In the genomic region with DNA sequence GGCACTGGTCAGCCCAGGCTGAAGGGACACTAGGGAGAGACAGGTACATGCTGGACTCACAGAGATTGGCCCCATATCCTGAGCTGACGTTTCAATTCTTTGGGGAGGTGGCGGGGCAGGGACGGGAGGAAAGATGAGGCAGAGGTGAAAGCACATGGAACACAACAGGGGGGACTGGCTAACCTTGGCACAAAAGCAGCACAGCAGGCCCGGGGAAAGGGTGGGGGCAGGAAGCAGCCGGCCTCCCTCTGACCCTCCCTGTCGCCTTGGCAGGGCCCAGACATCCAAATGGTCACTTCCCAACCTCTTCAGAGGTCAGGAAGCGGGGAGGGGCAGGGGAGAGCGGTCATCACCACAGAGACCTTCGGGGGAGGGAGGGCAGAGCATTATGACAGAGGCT, we compare ENCODE assay signal across 15 cellular contexts. TPM values are rescaled to one million over a fixed set of nuclear protein-coding genes. Genes with fewer than 3 reads are reported as not detected.
DNase-seq lines count a peak whose midpoint lies in the region; ATAC-seq, FAIRE-seq and TF ChIP-seq lines count a peak whose summit lies in the region.
"Had no signal": no experiment of that assay in that cellular context is flagged by ENCODE, and none has a peak within 500 bp of the region (broad histone marks: within the 10 kb centered on the region; RNA-seq: fewer than 3 reads in every experiment).

No MANE protein-coding gene starts in this region.

- DNase-seq in CD4-positive, alpha-beta memory T cell, result no peak
- DNase-seq in K562 (ENCODE audit: extremely low read depth in 1 of 4, low spot score in 3 of 4), result no peak
- DNase-seq in left ventricle myocardium superior, result peak; percentile 70
- no peak for DNase-seq in prostate gland (ENCODE audit: low spot score)
- DNase-seq in NCI-H69 (lab: John Stamatoyannopoulos, UW), result no peak
- no peak for DNase-seq in SKM-1 treated with dmso at 0.1 percent for 144 hours (lab: John Stamatoyannopoulos, UW; ENCODE audit: unreplicated experiment)
- DNase-seq in activated T-cell treated with anti-CD3 and anti-CD28 coated beads, Interleukin-2, amount 50 U/mL, for 24 hours, result no peak
- DNase-seq: activated naive CD4-positive, alpha-beta T cell; AML-193; NCI-H2227 treated with DMSO at 0.1 percent for 48 hours; SHP77 had no signal

- in situ Hi-C loops in K562 (cut with MboI), result loop anchor here (10.0 kb wide), 1 partner anchor 299 kb away; no protein-coding TSS in a partner anchor

- H3K9me3 ChIP-seq in CD4-positive, alpha-beta memory T cell (ENCODE audit: control insufficient read depth in 1 of 2, low read length in 2 of 2), result no peaks in the 10 kb centered on the region
- H3K9me3 ChIP-seq in K562 (replicated peaks; ENCODE audit: control insufficient read depth, insufficient read depth, low read depth, low read length) (no peaks in the 10 kb centered on the region; the same call in 1 of the 2 replicates), prostate gland (no peaks in the 10 kb centered on the region)
- H3K9me3 ChIP-seq: ovary had no signal

- no peak; the same call in 1 of the 2 replicates for TF ChIP-seq POLR2A in K562 (conservative IDR thresholded peaks at IDR 0.05)
- TF ChIP-seq POLR2A in prostate gland (IDR thresholded peaks at IDR 0.05), result no peak

- peaks cover 6 to 38% of the 10 kb centered on the region in 2 donors for H3K36me3 Mint-ChIP-seq in CD4-positive, alpha-beta memory T cell
- H3K36me3 Mint-ChIP-seq in activated T-cell treated with anti-CD3 and anti-CD28 coated beads, Interleukin-2, amount 50 U/mL, for 24 hours (ENCODE audit: low read depth), result peaks cover 43% of the 10 kb centered on the region

- H3K27me3 ChIP-seq in CD4-positive, alpha-beta memory T cell (ENCODE audit: insufficient read depth, low read length), result no peaks in the 10 kb centered on the region
- H3K27me3 ChIP-seq in K562 (ENCODE audit: control insufficient read depth in 2 of 2, insufficient read depth in 2 of 2, low read length in 2 of 2) (no peaks in the 10 kb centered on the region), prostate gland (replicated peaks; ENCODE audit: insufficient read depth) (no peaks in the 10 kb centered on the region)
- H3K27me3 ChIP-seq: ovary had no signal

- POLR2A ChIA-PET in CD4-positive, alpha-beta memory T cell (lab: Charles Lee; ENCODE audit: partially characterized antibody), result interaction anchor here (1.0 to 1.2 kb wide), 2 partner anchors 9 to 300 kb away, joined by 3 read pairs; partner anchors contain the start of gene IFI35
- POLR2A ChIA-PET in K562 (lab: Yijun Ruan, JAX), result interaction anchor here (1.2 to 1.5 kb wide), 2 partner anchors 10 to 17 kb away, joined by 5 to 7 read pairs; partner anchors contain the start of genes IFI35 and RPL27

- no peak overlapping the region for H3K4me3 Mint-ChIP-seq in CD4-positive, alpha-beta memory T cell
- H3K4me3 Mint-ChIP-seq in activated T-cell treated with anti-CD3 and anti-CD28 coated beads, Interleukin-2, amount 50 U/mL, for 24 hours, result no peak overlapping the region

- H3K4me2 ChIP-seq in K562 (ENCODE audit: insufficient read depth, low read length), result no peak overlapping the region
- H3K4me2 ChIP-seq: KMS-11 had no signal

- no peaks in the 10 kb centered on the region for H3K27me3 Mint-ChIP-seq in CD4-positive, alpha-beta memory T cell
- H3K27me3 Mint-ChIP-seq in activated T-cell treated with anti-CD3 and anti-CD28 coated beads, Interleukin-2, amount 50 U/mL, for 24 hours, result no peaks in the 10 kb centered on the region

- peaks cover 10% of the 10 kb centered on the region; the same call in 1 of the 2 replicates for H4K20me1 ChIP-seq in K562 (replicated peaks; ENCODE audit: control insufficient read depth, insufficient read depth, low read length)

- no peak overlapping the region for H3K27ac ChIP-seq in CD4-positive, alpha-beta memory T cell (ENCODE audit: low read depth, low read length)
- no peak overlapping the region for H3K27ac ChIP-seq in K562 (ENCODE audit: extremely low read depth, low read depth, low read length)
- H3K27ac ChIP-seq in prostate gland, result peak overlapping the region; percentile 33 to 41
- H3K27ac ChIP-seq: KMS-11 had no signal

- TF ChIP-seq EP300 in K562 (IDR thresholded peaks at IDR 0.05; ENCODE audit: low read length), result no peak

- H3K9me3 Mint-ChIP-seq in CD4-positive, alpha-beta memory T cell, result no peaks in the 10 kb centered on the region
- no peaks in the 10 kb centered on the region for H3K9me3 Mint-ChIP-seq in activated T-cell treated with anti-CD3 and anti-CD28 coated beads, Interleukin-2, amount 50 U/mL, for 24 hours

- intact Hi-C loops in CD4-positive, alpha-beta memory T cell (cut with micrococcal nuclease), result no loop called here
- intact Hi-C loops in K562 (cut with micrococcal nuclease) (no loop called here), left ventricle myocardium superior (cut with micrococcal nuclease) (no loop called here), prostate gland (cut with DNase I) (no loop called here)

- peaks cover 19 to 44% (median 26%) of the 10 kb centered on the region in 4 donors for H3K4me1 Mint-ChIP-seq in CD4-positive, alpha-beta memory T cell
- peaks cover 28% of the 10 kb centered on the region for H3K4me1 Mint-ChIP-seq in activated T-cell treated with anti-CD3 and anti-CD28 coated beads, Interleukin-2, amount 50 U/mL, for 24 hours (ENCODE audit: low read depth)

- TF ChIP-seq RAD21 in K562 (CRISPR knock-in tag; conservative IDR thresholded peaks at IDR 0.05 in 1 of 2, IDR thresholded peaks at IDR 0.05 in 1 of 2), result no peak

- H2AFZ ChIP-seq in K562 (ENCODE audit: low read depth, low read length), result no peak overlapping the region

- no TSS peak for BruUV-seq in K562 (replicated peaks; lab: Mats Ljungman, UMichigan)

- peaks cover 21% of the 10 kb centered on the region for H3K4me1 ChIP-seq in CD4-positive, alpha-beta memory T cell (ENCODE audit: insufficient read depth, low read length)
- peaks cover 33 to 44% of the 10 kb centered on the region in 2 experiments for H3K4me1 ChIP-seq in K562 (replicated peaks in 1 of 2; ENCODE audit: control insufficient read depth in 2 of 2, insufficient read depth in 2 of 2, low read length in 2 of 2)
- peaks cover 5% of the 10 kb centered on the region for H3K4me1 ChIP-seq in prostate gland (replicated peaks)

- H3K4me3 ChIP-seq in CD4-positive, alpha-beta memory T cell (ENCODE audit: low read length in 2 of 2), result no peak overlapping the region
- H3K4me3 ChIP-seq in K562 (no peak overlapping the region), prostate gland (no peak overlapping the region)
- H3K4me3 ChIP-seq: ovary had no signal

- ATAC-seq in K562 (no peak), left ventricle myocardium superior (peak; percentile 52), GM18519 (IDR thresholded peaks at IDR 0.05; ENCODE audit: low FRiP score, unreplicated experiment) (no peak)

- TF ChIP-seq CTCF in K562 (IDR thresholded peaks at IDR 0.05 in 2 of 3, conservative IDR thresholded peaks at IDR 0.05 in 1 of 3; ENCODE audit: insufficient read depth in 2 of 3, low read depth in 1 of 3, low read length in 3 of 3), result no peak
- no peak for TF ChIP-seq CTCF in prostate gland (IDR thresholded peaks at IDR 0.05)

- H3K9me1 ChIP-seq in K562 (ENCODE audit: control insufficient read depth, insufficient read depth, low read length), result peaks cover 10% of the 10 kb centered on the region

- FAIRE-seq in K562 (lab: Jason Lieb, UNC), result no peak

- H3K79me2 ChIP-seq in K562 (ENCODE audit: control insufficient read depth, insufficient read depth, low read length), result peaks cover 26% of the 10 kb centered on the region

- H3K27ac Mint-ChIP-seq in CD4-positive, alpha-beta memory T cell, result peak overlapping the region in 4 of 7 donors; percentile 5 to 74 (median 56)
- H3K27ac Mint-ChIP-seq in activated T-cell treated with anti-CD3 and anti-CD28 coated beads, Interleukin-2, amount 50 U/mL, for 24 hours, result no peak overlapping the region

- WGBS in K562 (ENCODE audit: insufficient coverage, low coverage, missing lambda C conversion rate), result 73% methylated on average over 9 of the region's 9 CpGs
- WGBS in prostate gland, result 59% methylated on average over 9 of the region's 9 CpGs

- CTCF ChIA-PET in CD4-positive, alpha-beta memory T cell (lab: Charles Lee; ENCODE audit: partially characterized antibody), result interaction anchor here (1.3 kb wide), 1 partner anchor 324 kb away, joined by 4 read pairs; no protein-coding TSS in a partner anchor
- CTCF ChIA-PET in K562 (lab: Yijun Ruan, JAX; ENCODE audit: low intra/inter-chr PET ratio), result no interaction called here

- H3K9ac ChIP-seq in K562 (ENCODE audit: insufficient read depth in 1 of 2, low read depth in 2 of 2, low read length in 2 of 2), result peak overlapping the region in 1 of 2 experiments; percentile 44; a peak in 2 of 4 replicates
- H3K9ac ChIP-seq: KMS-11 had no signal

- H3K36me3 ChIP-seq in CD4-positive, alpha-beta memory T cell (ENCODE audit: insufficient read depth, low read length), result peaks cover 23% of the 10 kb centered on the region
- H3K36me3 ChIP-seq in K562 (ENCODE audit: control insufficient read depth, insufficient read depth, low read length), result peaks cover 61% of the 10 kb centered on the region; the same call in 2 of the 3 replicates
- peaks cover 0 to 3% of the 10 kb centered on the region in 2 donors for H3K36me3 ChIP-seq in prostate gland
- H3K36me3 ChIP-seq: ovary had no signal

RNA-seq across cellular contexts. Expression of gene VAT1, which starts 6.6 kb away (rescaled TPM):
- 10 to 100 TPM; 61.5 to 67.5 TPM for total RNA-seq in CD4-positive, alpha-beta memory T cell
- 10 to 100 TPM; 52.6 to 66.2 TPM for polyA plus RNA-seq in CD4-positive, alpha-beta memory T cell
- total RNA-seq in K562 (2011; cell fraction: chromatin; rRNA removed; ENCODE audit: low replicate concordance), result 30.5 and 61.9 TPM in 2 replicates
- 43.8 and 46.4 TPM in 2 replicates for total RNA-seq in K562 (2011; cell fraction: nucleolus; rRNA removed)
- total RNA-seq in K562 (2011; cell fraction: nucleoplasm; rRNA removed), result 40.5 and 42.9 TPM in 2 replicates
- total RNA-seq in K562 (2014; rRNA removed) (72.5 and 96.7 TPM in 2 replicates), K562 (2014; rRNA removed; fragmentation: Illumina TruSeq; extraction: Trizol) (58.6 and 60.6 TPM in 2 replicates), K562 (2015; rRNA removed; fragmentation: Illumina TruSeq; extraction: Trizol) (94.7 and 97.8 TPM in 2 replicates), K562 (2021) (141 and 153 TPM in 2 replicates), left ventricle myocardium superior (77.0 TPM), prostate gland (100 to 1,000 TPM in 1 of 2 donors, 10 to 100 TPM in 1; 89.1 to 255 TPM)
- polyA plus RNA-seq in K562 (2011; rRNA removed) (46.3 and 61.6 TPM in 2 replicates), K562 (2014; fragmentation: Illumina TruSeq; extraction: Trizol) (108 and 109 TPM in 2 replicates), K562 (2014; fragmentation: Nextera tagmentation; extraction: Ambion mirVana) (10 to 100 TPM; 29.4 to 46.0 TPM), K562 (2014; rRNA removed) (62.2 and 66.7 TPM in 2 replicates)
- polyA plus RNA-seq in K562 (2011; cell fraction: cytosol; rRNA removed), result 43.4 and 85.3 TPM in 2 replicates
- polyA plus RNA-seq in K562 (2011; cell fraction: nucleus; rRNA removed), result 24.4 and 32.6 TPM in 2 replicates
- 310 and 384 TPM in 2 replicates for polyA plus RNA-seq in K562 (2012)
- polyA minus RNA-seq in K562 (2011; rRNA and poly(A)+ RNA removed), result 83.5 and 143 TPM in 2 replicates
- 71.9 and 78.2 TPM in 2 replicates for polyA minus RNA-seq in K562 (2011; cell fraction: cytosol; rRNA and poly(A)+ RNA removed)
- 13.9 and 17.1 TPM in 2 replicates for polyA minus RNA-seq in K562 (2011; cell fraction: nucleus; rRNA and poly(A)+ RNA removed)

RNA-seq across cellular contexts. Expression of gene IFI35, which starts 9.0 kb away (rescaled TPM):
- 10 to 100 TPM; 33.1 to 40.3 TPM for total RNA-seq in CD4-positive, alpha-beta memory T cell
- 10 to 100 TPM; 55.4 to 66.2 TPM for polyA plus RNA-seq in CD4-positive, alpha-beta memory T cell
- 4.9 and 13.4 TPM in 2 replicates for total RNA-seq in K562 (2011; cell fraction: chromatin; rRNA removed; ENCODE audit: low replicate concordance)
- 12.0 and 15.2 TPM in 2 replicates for total RNA-seq in K562 (2011; cell fraction: nucleolus; rRNA removed)
- 8.1 and 8.3 TPM in 2 replicates for total RNA-seq in K562 (2011; cell fraction: nucleoplasm; rRNA removed)
- total RNA-seq in K562 (2014; rRNA removed) (11.7 and 13.9 TPM in 2 replicates), K562 (2014; rRNA removed; fragmentation: Illumina TruSeq; extraction: Trizol) (3.9 and 4.7 TPM in 2 replicates), K562 (2015; rRNA removed; fragmentation: Illumina TruSeq; extraction: Trizol) (8.4 and 9.4 TPM in 2 replicates), K562 (2021) (10.6 TPM in 2 replicates), left ventricle myocardium superior (13.2 TPM), prostate gland (10 to 100 TPM; 35.6 to 40.1 TPM)
- polyA plus RNA-seq in K562 (2011; rRNA removed) (5.3 and 7.5 TPM in 2 replicates), K562 (2014; fragmentation: Illumina TruSeq; extraction: Trizol) (11.3 TPM in 2 replicates), K562 (2014; fragmentation: Nextera tagmentation; extraction: Ambion mirVana) (10 to 100 TPM in 1 of 2 experiments, 1 to 10 TPM in 1; 4.4 to 10.2 TPM), K562 (2014; rRNA removed) (12.0 and 13.1 TPM in 2 replicates)
- polyA plus RNA-seq in K562 (2011; cell fraction: cytosol; rRNA removed), result 8.4 and 15.8 TPM in 2 replicates
- polyA plus RNA-seq in K562 (2011; cell fraction: nucleus; rRNA removed), result 8.6 and 12.3 TPM in 2 replicates
- 16.2 and 33.1 TPM in 2 replicates for polyA plus RNA-seq in K562 (2012)
- 2.5 and 4.1 TPM in 2 replicates for polyA minus RNA-seq in K562 (2011; rRNA and poly(A)+ RNA removed)
- 2.3 and 3.0 TPM in 2 replicates for polyA minus RNA-seq in K562 (2011; cell fraction: cytosol; rRNA and poly(A)+ RNA removed)
- polyA minus RNA-seq in K562 (2011; cell fraction: nucleus; rRNA and poly(A)+ RNA removed), result 3.2 and 3.3 TPM in 2 replicates

RNA-seq across cellular contexts. Expression of gene RND2, which starts 9.5 kb away (rescaled TPM):
- under 1 TPM; 0.28 to 0.29 TPM for total RNA-seq in CD4-positive, alpha-beta memory T cell
- polyA plus RNA-seq in CD4-positive, alpha-beta memory T cell, result under 1 TPM; 0.13 to 0.26 TPM
- 0.55 and 1.2 TPM in 2 replicates for total RNA-seq in K562 (2011; cell fraction: chromatin; rRNA removed; ENCODE audit: low replicate concordance)
- 0.53 and 0.83 TPM in 2 replicates for total RNA-seq in K562 (2011; cell fraction: nucleolus; rRNA removed)
- 0.88 and 1.5 TPM in 2 replicates for total RNA-seq in K562 (2011; cell fraction: nucleoplasm; rRNA removed)
- 0.68 and 1.3 TPM in 2 replicates for total RNA-seq in K562 (2014; rRNA removed)
- 0.98 and 0.99 TPM in 2 replicates for total RNA-seq in K562 (2014; rRNA removed; fragmentation: Illumina TruSeq; extraction: Trizol)
- total RNA-seq in K562 (2015; rRNA removed; fragmentation: Illumina TruSeq; extraction: Trizol), result 1.4 TPM in 2 replicates
- 1.8 TPM in 2 replicates for total RNA-seq in K562 (2021)
- 1.4 and 1.9 TPM in 2 replicates for polyA plus RNA-seq in K562 (2011; rRNA removed)
- polyA plus RNA-seq in K562 (2011; cell fraction: cytosol; rRNA removed), result 1.7 and 2.9 TPM in 2 replicates
- polyA plus RNA-seq in K562 (2011; cell fraction: nucleus; rRNA removed), result 1.1 and 1.3 TPM in 2 replicates
- polyA plus RNA-seq in K562 (2012), result 1.4 and 2.6 TPM in 2 replicates
- 1.3 TPM in 2 replicates for polyA plus RNA-seq in K562 (2014; fragmentation: Illumina TruSeq; extraction: Trizol)
- polyA plus RNA-seq in K562 (2014; fragmentation: Nextera tagmentation; extraction: Ambion mirVana), result under 1 TPM; 0.15 to 0.39 TPM
- polyA plus RNA-seq in K562 (2014; rRNA removed), result 0.77 and 1.8 TPM in 2 replicates
- 1.1 and 1.8 TPM in 2 replicates for polyA minus RNA-seq in K562 (2011; rRNA and poly(A)+ RNA removed)
- polyA minus RNA-seq in K562 (2011; cell fraction: cytosol; rRNA and poly(A)+ RNA removed), result 0.48 and 0.64 TPM in 2 replicates
- polyA minus RNA-seq in K562 (2011; cell fraction: nucleus; rRNA and poly(A)+ RNA removed), result 0.11 and 0.13 TPM in 2 replicates
- total RNA-seq in left ventricle myocardium superior, result 0.82 TPM
- 1 to 10 TPM; 1.6 to 4.3 TPM for total RNA-seq in prostate gland
- total RNA-seq: H4 had no signal

RNA-seq across cellular contexts. Expression of gene RPL27, which starts 17.4 kb away (rescaled TPM):
- total RNA-seq in CD4-positive, alpha-beta memory T cell, result 1,000 to 10,000 TPM; 1,574 to 1,622 TPM
- 1,000 to 10,000 TPM; 1,528 to 2,293 TPM for polyA plus RNA-seq in CD4-positive, alpha-beta memory T cell
- 253 and 412 TPM in 2 replicates for total RNA-seq in K562 (2011; cell fraction: chromatin; rRNA removed; ENCODE audit: low replicate concordance)
- total RNA-seq in K562 (2011; cell fraction: nucleolus; rRNA removed), result 1,095 and 1,098 TPM in 2 replicates
- total RNA-seq in K562 (2011; cell fraction: nucleoplasm; rRNA removed), result 971 and 1,742 TPM in 2 replicates
- total RNA-seq in K562 (2014; rRNA removed) (2,067 and 2,551 TPM in 2 replicates), K562 (2014; rRNA removed; fragmentation: Illumina TruSeq; extraction: Trizol) (2,142 and 2,848 TPM in 2 replicates), K562 (2015; rRNA removed; fragmentation: Illumina TruSeq; extraction: Trizol) (2,702 and 3,023 TPM in 2 replicates), K562 (2021) (1,539 and 1,728 TPM in 2 replicates), left ventricle myocardium superior (694 TPM), prostate gland (1,000 to 10,000 TPM in 1 of 2 donors, 100 to 1,000 TPM in 1; 571 to 1,082 TPM)
- polyA plus RNA-seq in K562 (2011; rRNA removed) (5,002 and 6,155 TPM in 2 replicates), K562 (2014; fragmentation: Illumina TruSeq; extraction: Trizol) (4,115 and 4,591 TPM in 2 replicates), K562 (2014; fragmentation: Nextera tagmentation; extraction: Ambion mirVana) (1,000 to 10,000 TPM; 3,710 to 4,120 TPM), K562 (2014; rRNA removed) (3,174 and 4,926 TPM in 2 replicates)
- 2,939 and 4,172 TPM in 2 replicates for polyA plus RNA-seq in K562 (2011; cell fraction: cytosol; rRNA removed)
- 1,268 and 1,390 TPM in 2 replicates for polyA plus RNA-seq in K562 (2011; cell fraction: nucleus; rRNA removed)
- polyA plus RNA-seq in K562 (2012), result 3,200 and 4,932 TPM in 2 replicates
- polyA minus RNA-seq in K562 (2011; rRNA and poly(A)+ RNA removed), result 945 and 1,386 TPM in 2 replicates
- polyA minus RNA-seq in K562 (2011; cell fraction: cytosol; rRNA and poly(A)+ RNA removed), result 577 and 776 TPM in 2 replicates
- polyA minus RNA-seq in K562 (2011; cell fraction: nucleus; rRNA and poly(A)+ RNA removed), result 198 and 385 TPM in 2 replicates

RNA-seq across cellular contexts. Expression of gene RUNDC1, which starts 35.2 kb away (rescaled TPM):
- total RNA-seq in CD4-positive, alpha-beta memory T cell, result 10 to 100 TPM; 24.1 to 25.5 TPM
- polyA plus RNA-seq in CD4-positive, alpha-beta memory T cell, result 10 to 100 TPM; 12.8 to 17.7 TPM
- total RNA-seq in K562 (2011; cell fraction: chromatin; rRNA removed; ENCODE audit: low replicate concordance), result 45.7 and 57.8 TPM in 2 replicates
- total RNA-seq in K562 (2011; cell fraction: nucleolus; rRNA removed), result 36.1 and 40.2 TPM in 2 replicates
- 40.8 and 43.7 TPM in 2 replicates for total RNA-seq in K562 (2011; cell fraction: nucleoplasm; rRNA removed)
- total RNA-seq in K562 (2014; rRNA removed) (9.4 and 12.0 TPM in 2 replicates), K562 (2014; rRNA removed; fragmentation: Illumina TruSeq; extraction: Trizol) (6.3 and 6.6 TPM in 2 replicates), K562 (2015; rRNA removed; fragmentation: Illumina TruSeq; extraction: Trizol) (9.0 and 9.4 TPM in 2 replicates), K562 (2021) (11.1 and 12.5 TPM in 2 replicates), left ventricle myocardium superior (12.7 TPM), prostate gland (10 to 100 TPM; 26.7 to 28.5 TPM)
- polyA plus RNA-seq in K562 (2011; rRNA removed) (8.1 and 10.5 TPM in 2 replicates), K562 (2014; fragmentation: Illumina TruSeq; extraction: Trizol) (10.5 and 12.6 TPM in 2 replicates), K562 (2014; fragmentation: Nextera tagmentation; extraction: Ambion mirVana) (1 to 10 TPM; 3.4 to 3.6 TPM), K562 (2014; rRNA removed) (8.3 and 8.8 TPM in 2 replicates)
- 5.6 and 8.2 TPM in 2 replicates for polyA plus RNA-seq in K562 (2011; cell fraction: cytosol; rRNA removed)
- 7.3 and 11.3 TPM in 2 replicates for polyA plus RNA-seq in K562 (2011; cell fraction: nucleus; rRNA removed)
- 10.6 and 11.1 TPM in 2 replicates for polyA plus RNA-seq in K562 (2012)
- polyA minus RNA-seq in K562 (2011; rRNA and poly(A)+ RNA removed), result 12.3 and 18.9 TPM in 2 replicates
- 4.2 and 8.2 TPM in 2 replicates for polyA minus RNA-seq in K562 (2011; cell fraction: cytosol; rRNA and poly(A)+ RNA removed)
- polyA minus RNA-seq in K562 (2011; cell fraction: nucleus; rRNA and poly(A)+ RNA removed), result 5.3 and 8.8 TPM in 2 replicates

Comparison
In these comparisons a context has a peak if more than half of its experiments do, and no peak if none do; other contexts are left out.
1. H3K27ac ChIP-seq: peak in prostate gland (2 of 2); none in CD4-positive, alpha-beta memory T cell (single experiment) and K562 (single experiment).